In the genomic region with DNA sequence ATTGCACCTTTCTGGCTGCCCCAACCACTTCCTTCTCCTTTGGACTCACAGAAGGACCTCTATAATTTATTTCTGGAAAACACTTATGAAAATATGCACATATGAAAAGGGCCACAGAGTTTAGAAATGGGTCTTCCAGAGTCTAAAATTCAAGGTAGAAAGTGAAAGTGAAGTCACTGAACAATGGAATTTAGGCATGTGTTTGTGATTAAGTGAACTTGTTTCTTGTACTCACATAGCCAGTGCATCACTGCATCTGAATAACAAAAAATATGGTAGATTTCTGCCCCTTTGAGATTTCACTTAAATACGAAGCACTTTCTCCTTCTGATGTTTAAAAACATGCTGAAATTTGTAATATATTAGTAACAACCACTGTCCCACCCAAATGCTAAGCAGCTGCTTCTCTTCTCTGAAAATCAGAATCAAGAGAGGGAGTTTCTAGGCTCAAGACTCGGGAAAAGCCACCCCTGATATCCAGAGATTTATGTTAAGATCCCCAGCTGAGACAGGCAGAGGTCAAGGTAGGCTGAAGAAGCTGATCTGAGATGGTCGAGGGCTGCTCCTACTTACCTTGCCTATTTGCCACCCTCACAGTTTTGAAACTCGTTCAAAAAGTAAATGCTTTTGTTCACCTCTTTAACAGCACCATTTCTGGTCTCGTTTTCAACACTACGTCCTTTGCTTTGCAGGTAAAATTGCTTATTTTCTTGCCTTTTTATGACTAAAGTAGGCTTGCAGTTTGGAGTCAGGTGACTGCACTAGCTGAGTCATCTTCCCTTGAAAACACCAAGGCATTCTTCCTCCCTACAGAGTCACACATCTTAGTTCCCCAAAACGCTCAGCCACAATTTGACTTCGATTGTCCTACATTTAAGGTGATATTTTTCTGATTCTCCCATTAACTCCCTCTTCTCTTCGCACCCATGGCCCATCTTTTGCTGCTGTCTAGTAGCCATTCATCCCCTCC, we compare ENCODE assay signal across 9 cellular contexts. TPM values are rescaled to one million over a fixed set of nuclear protein-coding genes. Genes with fewer than 3 reads are reported as not detected.
DNase-seq lines count a peak whose midpoint lies in the region; ATAC-seq and TF ChIP-seq lines count a peak whose summit lies in the region.
"Had no signal": no experiment of that assay in that cellular context is flagged by ENCODE, and none has a peak within 500 bp of the region (broad histone marks: within the 10 kb centered on the region; RNA-seq: fewer than 3 reads in every experiment).

A gene (minus strand): TSS at position 694 of the 970 bp plus-strand sequence. CDS start 17,338 bp downstream, outside the sequence.

- no peaks in the 10 kb centered on the region for H3K36me3 Mint-ChIP-seq in endodermal cell (ENCODE audit: low read depth)

- H3K27me3 ChIP-seq in endodermal cell (ENCODE audit: control insufficient read depth, insufficient read depth, low read length, poor library complexity, severe bottlenecking) (no peaks in the 10 kb centered on the region), tibial nerve (no peaks in the 10 kb centered on the region)
- H3K27me3 ChIP-seq: gastrocnemius medialis had no signal

- H3K4me3 Mint-ChIP-seq in endodermal cell, result no peak within 1 kb of the TSS

- H3K27ac ChIP-seq in endodermal cell (ENCODE audit: low read depth, low read length), result no peak within 1 kb of the TSS
- no peak within 1 kb of the TSS for H3K27ac ChIP-seq in tibial nerve
- H3K27ac ChIP-seq: gastrocnemius medialis had no signal

- no peaks in the 10 kb centered on the region for H3K9me3 Mint-ChIP-seq in endodermal cell

- no peaks in the 10 kb centered on the region for H3K27me3 Mint-ChIP-seq in endodermal cell (ENCODE audit: insufficient read depth)

- peak within 1 kb of the TSS; percentile 13 for H3K27ac Mint-ChIP-seq in endodermal cell

- H3K36me3 ChIP-seq in endodermal cell (ENCODE audit: control insufficient read depth, insufficient read depth, low read length) (no peaks in the 10 kb centered on the region), tibial nerve (no peaks in the 10 kb centered on the region)
- H3K36me3 ChIP-seq: gastrocnemius medialis had no signal

- DNase-seq in AG20443 (ENCODE audit: low spot score) (peak; percentile 52), NOMO-1 treated with DMSO at 0.1 percent for 48 hours (lab: John Stamatoyannopoulos, UW; ENCODE audit: unreplicated experiment) (peak; percentile 88), endodermal cell (peak; percentile 47), tibial nerve (ENCODE audit: low spot score in 2 of 2) (no peak), GOT3 (lab: John Stamatoyannopoulos, UW) (no peak)
- DNase-seq: gastrocnemius medialis had no signal

- H3K4me1 Mint-ChIP-seq in endodermal cell, result peaks cover 7% of the 10 kb centered on the region

- peak; percentile 71 for ATAC-seq in GM21528 (IDR thresholded peaks at IDR 0.05; ENCODE audit: low FRiP score, unreplicated experiment)
- ATAC-seq in GM21529 (IDR thresholded peaks at IDR 0.05; ENCODE audit: unreplicated experiment), result no peak
- ATAC-seq in HG03135 (IDR thresholded peaks at IDR 0.05; ENCODE audit: unreplicated experiment), result no peak
- ATAC-seq: gastrocnemius medialis had no signal

- peaks cover 54% of the 10 kb centered on the region for H3K9me3 ChIP-seq in endodermal cell (ENCODE audit: control insufficient read depth, low read length)
- H3K9me3 ChIP-seq in tibial nerve, result peaks cover 0 to 3% (median 0%) of the 10 kb centered on the region in 4 donors
- H3K9me3 ChIP-seq: gastrocnemius medialis had no signal

- TF ChIP-seq CTCF in endodermal cell (conservative IDR thresholded peaks at IDR 0.05) (no peak), tibial nerve (IDR thresholded peaks at IDR 0.05) (no peak)

- no peak for TF ChIP-seq POLR2A in tibial nerve (IDR thresholded peaks at IDR 0.05)

- H3K4me3 ChIP-seq in endodermal cell (ENCODE audit: low read length) (no peak within 1 kb of the TSS), tibial nerve (peak within 1 kb of the TSS in 2 of 4 donors; percentile 1 to 14)

- H3K4me1 ChIP-seq in endodermal cell (ENCODE audit: control insufficient read depth, insufficient read depth, low read length), result no peaks in the 10 kb centered on the region
- H3K4me1 ChIP-seq in tibial nerve, result peaks cover 0 to 4% (median 0%) of the 10 kb centered on the region in 4 donors
- H3K4me1 ChIP-seq: gastrocnemius medialis had no signal

- WGBS in endodermal cell (ENCODE audit: insufficient coverage in 1 of 2, insufficient read length in 1 of 2), 2 experiments, result 54 to 67% methylated on average over 5 to 9 of the region's 9 CpGs
- 47 to 48% methylated on average over 9 of the region's 9 CpGs for WGBS in tibial nerve, 2 donors

- no peak for TF ChIP-seq EP300 in tibial nerve (IDR thresholded peaks at IDR 0.05)

- no peak within 1 kb of the TSS for H3K9ac ChIP-seq in endodermal cell (ENCODE audit: extremely low read depth, low read length, poor library complexity, severe bottlenecking)

RNA-seq across cellular contexts. Expression of the gene that starts here (rescaled TPM):
- total RNA-seq in endodermal cell, result not detected
- not detected for polyA plus RNA-seq in endodermal cell (2013, experiment 1 of 2)
- polyA plus RNA-seq in endodermal cell (2013, experiment 2 of 2), result not detected
- total RNA-seq in tibial nerve, result not detected
- total RNA-seq: gastrocnemius medialis had no signal

Comparison
In these comparisons a context has a peak if more than half of its experiments do, and no peak if none do; other contexts are left out.
1. Peak in DNase-seq in endodermal cell; RNA of the gene not detected or under 1 TPM.
2. DNase-seq: peak in AG20443 (single experiment) and NOMO-1 treated with DMSO at 0.1 percent for 48 hours (single experiment); none in tibial nerve (0 of 2) and GOT3 (single experiment).